ENCODE assay signal across 8 cellular contexts in genomic region chr2:32063310-32064020, GRCh38. TPM values are rescaled to one million over a fixed set of nuclear protein-coding genes. Genes with fewer than 3 reads are reported as not detected.
A peak's percentile ranks its signal among the peaks of the same experiment; 100 is the strongest.
DNase-seq lines count a peak whose midpoint lies in the region; ATAC-seq and TF ChIP-seq lines count a peak whose summit lies in the region.

TSS of gene SPAST (plus strand) at chr2:32063556. CDS start at chr2:32063832, 276 bp downstream.

- H3K27me3 ChIP-seq in layer of hippocampus (ENCODE audit: control insufficient read depth, insufficient read depth, low read length): no peaks in the 10 kb centered on the region

- ATAC-seq in GM19328 (IDR thresholded peaks at IDR 0.05; ENCODE audit: unreplicated experiment) (peak; percentile 95), HG03520 (IDR thresholded peaks at IDR 0.05; ENCODE audit: unreplicated experiment) (peak; percentile 94)

- peak within 1 kb of the TSS; percentile 97 for H3K4me3 Mint-ChIP-seq in activated CD4-positive, alpha-beta T cell treated with anti-CD3 and anti-CD28 coated beads, Interleukin-2, amount 10 ng/mL, durations not matched to agents 24 days and 14 days

- peak within 1 kb of the TSS; percentile 90 for H3K4me3 ChIP-seq in coronary artery

- peak within 1 kb of the TSS; percentile 95 for H3K27ac Mint-ChIP-seq in activated CD4-positive, alpha-beta T cell treated with anti-CD3 and anti-CD28 coated beads, Interleukin-2, amount 10 ng/mL, durations not matched to agents 24 days and 14 days

- peaks cover 8% of the 10 kb centered on the region for H3K36me3 Mint-ChIP-seq in activated CD4-positive, alpha-beta T cell treated with anti-CD3 and anti-CD28 coated beads, Interleukin-2, amount 10 ng/mL, durations not matched to agents 24 days and 14 days (ENCODE audit: low read depth)

- no peaks in the 10 kb centered on the region for H3K9me3 Mint-ChIP-seq in activated CD4-positive, alpha-beta T cell treated with anti-CD3 and anti-CD28 coated beads, Interleukin-2, amount 10 ng/mL, durations not matched to agents 24 days and 14 days

- intact Hi-C loops in activated CD4-positive, alpha-beta T cell treated with anti-CD3 and anti-CD28 coated beads, Interleukin-2, amount 10 ng/mL, durations not matched to agents 24 days and 14 days (cut with micrococcal nuclease): loop anchor here (1.0 to 5.0 kb wide), 6 partner anchors 24 to 1916 kb away; partner anchors contain the start of genes BIRC6, DPY30, MEMO1 and SLC30A6

- DNase-seq in NCI-H526 treated with DMSO at 0.1 percent for 48 hours (lab: John Stamatoyannopoulos, UW): peak; percentile 97
- peak; percentile 99 for DNase-seq in activated CD4-positive, alpha-beta T cell treated with anti-CD3 and anti-CD28 coated beads, Interleukin-2, amount 10 ng/mL, durations not matched to agents 24 days and 14 days
- DNase-seq in coronary artery (ENCODE audit: low spot score): peak; percentile 98
- peak; percentile 96 to 97 for DNase-seq in stimulated activated CD4-positive, alpha-beta T cell treated with anti-CD3 and anti-CD28 coated beads, Interleukin-1b, Interleukin-23, amount 100 ng/mL, for 4 hours (ENCODE audit: low read depth in 2 of 2)

- peak within 1 kb of the TSS; percentile 74 for H3K27ac ChIP-seq in C4-2B
- peak within 1 kb of the TSS; percentile 50 to 88 for H3K27ac ChIP-seq in coronary artery
- peak within 1 kb of the TSS; percentile 91 for H3K27ac ChIP-seq in layer of hippocampus (ENCODE audit: low read depth, low read length)

- peaks cover 2% of the 10 kb centered on the region for H3K27me3 Mint-ChIP-seq in activated CD4-positive, alpha-beta T cell treated with anti-CD3 and anti-CD28 coated beads, Interleukin-2, amount 10 ng/mL, durations not matched to agents 24 days and 14 days

- peak; percentile 36 for TF ChIP-seq CTCF in C4-2B (conservative IDR thresholded peaks at IDR 0.05)
- peak; percentile 54 for TF ChIP-seq CTCF in coronary artery (IDR thresholded peaks at IDR 0.05)

- H3K4me1 Mint-ChIP-seq in activated CD4-positive, alpha-beta T cell treated with anti-CD3 and anti-CD28 coated beads, Interleukin-2, amount 10 ng/mL, durations not matched to agents 24 days and 14 days: peaks cover 21% of the 10 kb centered on the region

RNA-seq across cellular contexts. Expression of gene SPAST, which starts in this region (rescaled TPM):
- 19.5 and 20.9 TPM in 2 replicates for total RNA-seq in activated CD4-positive, alpha-beta T cell treated with anti-CD3 and anti-CD28 coated beads, Interleukin-2, amount 10 ng/mL, durations not matched to agents 24 days and 14 days

Comparison
In these comparisons a context has a peak if more than half of its experiments do, and no peak if none do; other contexts are left out.
1. Peak in every context shown above with its lines: DNase-seq, ATAC-seq, H3K4me3 ChIP-seq and H3K27ac ChIP-seq.